20 cellular contexts compared by ENCODE assay signal in genomic region chr6:36226648-36227047, GRCh38.
"Had no signal": no experiment of that assay in that cellular context is flagged by ENCODE, and none has a peak within 500 bp of the region (broad histone marks: within the 10 kb centered on the region; RNA-seq: fewer than 3 reads in every experiment).

No MANE protein-coding gene starts in this region.

- H3K27me3 ChIP-seq: breast epithelium, neural progenitor cell, uterus had no signal

- H3K4me3 ChIP-seq: breast epithelium, neural progenitor cell, uterus had no signal

- H3K27ac ChIP-seq: breast epithelium, neural progenitor cell, uterus had no signal

- H3K9ac ChIP-seq: neural progenitor cell had no signal

- H3K36me3 ChIP-seq: uterus had no signal

- ATAC-seq: activated naive CD8-positive, alpha-beta T cell treated with anti-CD3 and anti-CD28 coated beads, Interleukin-2, amount 50 U/mL, for 24 hours; natural killer cell; sciatic nerve; stimulated activated effector memory CD8-positive, alpha-beta T cell treated with anti-CD3 and anti-CD28 coated beads, Interleukin-12 subunit alpha, Interleukin-12 subunit beta, amount 100 ng/mL, for 72 hours; stimulated activated naive CD8-positive, alpha-beta T cell treated with anti-CD3 and anti-CD28 coated beads, Interleukin-15, amount 100 ng/mL, for 72 hours had no signal

- H3K9me3 ChIP-seq: breast epithelium, uterus had no signal

- DNase-seq: activated CD4-positive, alpha-beta memory T cell treated with anti-CD3 and anti-CD28 coated beads, Interleukin-2, amount 10 ng/mL, durations not matched to agents 7 days and 5 days; activated CD4-positive, alpha-beta T cell treated with anti-CD3 and anti-CD28 coated beads, Interleukin-2, amount 10 ng/mL, durations not matched to agents 7 days and 5 days; activated CD4-positive, CD25-positive, alpha-beta regulatory T cell treated with anti-CD3 and anti-CD28 coated beads, Interleukin-2, amount 50 U/mL, for 72 hours; activated naive CD8-positive, alpha-beta T cell treated with anti-CD3 and anti-CD28 coated beads, Interleukin-2, amount 50 U/mL, for 24 hours; activated T-cell treated with anti-CD3 and anti-CD28 coated beads, Interleukin-2, amount 50 U/mL, for 48 hours; amygdala; head of caudate nucleus; natural killer cell; posterior cingulate gyrus; retina; small intestine; stimulated activated CD4-positive, alpha-beta T cell treated with anti-CD3 and anti-CD28 coated beads, Interleukin-4, amount 100 ng/mL, for 24 hours; stimulated activated naive CD8-positive, alpha-beta T cell treated with anti-CD3 and anti-CD28 coated beads, Interleukin-15, amount 100 ng/mL, for 72 hours; substantia nigra; T-helper 2 cell; uterus had no signal

- H3K4me1 ChIP-seq: breast epithelium, neural progenitor cell, uterus had no signal
